Comparison of ENCODE assay signal across 19 cellular contexts in the genomic region with DNA sequence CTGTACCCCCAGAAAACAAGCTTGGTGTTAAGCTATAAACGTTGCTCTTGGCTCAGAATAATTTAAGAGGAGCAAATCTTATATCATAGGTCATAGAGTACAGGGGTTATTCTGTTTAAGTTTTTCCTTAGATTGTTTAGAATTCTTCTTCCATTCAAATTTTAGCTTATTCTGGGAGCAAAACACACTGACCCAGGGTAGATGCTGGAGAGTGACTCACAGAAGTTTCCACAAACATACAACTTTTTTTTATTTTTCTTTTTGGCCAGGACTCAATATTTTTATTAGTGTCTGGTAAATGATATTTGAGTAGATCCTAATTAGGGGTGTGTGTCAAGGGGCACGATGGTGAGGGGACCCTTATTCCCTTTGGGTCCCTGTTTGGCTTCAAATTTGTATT.
A peak's percentile ranks its signal among the peaks of the same experiment; 100 is the strongest.
DNase-seq lines count a peak whose midpoint lies in the region; ATAC-seq and TF ChIP-seq lines count a peak whose summit lies in the region.
"Had no signal": no experiment of that assay in that cellular context is flagged by ENCODE, and none has a peak within 500 bp of the region (broad histone marks: within the 10 kb centered on the region; RNA-seq: fewer than 3 reads in every experiment).

No MANE protein-coding gene starts in this region.

- dilution Hi-C loops in IMR-90 (cut with HindIII; ENCODE audit: low sequenced_read_pairs, unreplicated experiment): no loop called here

- TF ChIP-seq POLR2A in IMR-90 (IDR thresholded peaks at IDR 0.05; ENCODE audit: low read depth, low read length) (no peak), suprapubic skin (IDR thresholded peaks at IDR 0.05) (no peak), spleen (IDR thresholded peaks at IDR 0.05) (no peak)

- H2AFZ ChIP-seq in IMR-90 (replicated peaks; ENCODE audit: low read length, poor library complexity): no peak overlapping the region
- H2AFZ ChIP-seq: neural progenitor cell had no signal

- peaks cover 32% of the 10 kb centered on the region for H3K4me1 Mint-ChIP-seq in chondrocyte (ENCODE audit: low read depth)
- H3K4me1 Mint-ChIP-seq in HFFc6 (ENCODE audit: low read depth): peaks cover 17% of the 10 kb centered on the region
- H3K4me1 Mint-ChIP-seq: neural progenitor cell had no signal

- H3K27ac Mint-ChIP-seq in chondrocyte (ENCODE audit: unreplicated experiment) (peak overlapping the region; percentile 74), HFFc6 (no peak overlapping the region)
- H3K27ac Mint-ChIP-seq: neural progenitor cell had no signal

- no peak overlapping the region for H3K56ac ChIP-seq in IMR-90 (ENCODE audit: extremely low read depth, insufficient read depth, low read length)

- no peak overlapping the region for H3K9ac ChIP-seq in IMR-90 (ENCODE audit: low read depth, low read length)
- H3K9ac ChIP-seq: neural progenitor cell had no signal

- H3K9me3 Mint-ChIP-seq in chondrocyte (ENCODE audit: low read depth) (peaks cover 6% of the 10 kb centered on the region), HFFc6 (peaks cover 12% of the 10 kb centered on the region)

- no peak overlapping the region for H4K91ac ChIP-seq in IMR-90 (ENCODE audit: insufficient read depth, low read depth, low read length)

- H3K4ac ChIP-seq in IMR-90 (ENCODE audit: low read depth, low read length): no peak overlapping the region

- no peak overlapping the region for H3K4me3 ChIP-seq in IMR-90 (ENCODE audit: insufficient read depth, low read depth, low read length)
- H3K4me3 ChIP-seq in suprapubic skin: no peak overlapping the region
- H3K4me3 ChIP-seq in spleen: no peak overlapping the region
- H3K4me3 ChIP-seq: esophagus squamous epithelium, HAP-1, K562, neural progenitor cell, SJSA1, stomach had no signal

- H3K4me3 Mint-ChIP-seq in chondrocyte (ENCODE audit: unreplicated experiment) (no peak overlapping the region), HFFc6 (no peak overlapping the region)
- H3K4me3 Mint-ChIP-seq: neural progenitor cell had no signal

- H3K36me3 Mint-ChIP-seq in chondrocyte (ENCODE audit: low read depth) (peaks cover 3% of the 10 kb centered on the region), HFFc6 (ENCODE audit: low read depth) (peaks cover 7% of the 10 kb centered on the region)
- H3K36me3 Mint-ChIP-seq: neural progenitor cell had no signal

- TF ChIP-seq CTCF in IMR-90 (conservative IDR thresholded peaks at IDR 0.05; ENCODE audit: low read depth, low read length) (no peak), chondrocyte (IDR thresholded peaks at IDR 0.05) (no peak), suprapubic skin (IDR thresholded peaks at IDR 0.05) (no peak), HFFc6 (IDR thresholded peaks at IDR 0.05) (no peak), spleen (IDR thresholded peaks at IDR 0.05 in 8 of 11, conservative IDR thresholded peaks at IDR 0.05 in 3 of 11) (no peak)

- no peak for TF ChIP-seq RAD21 in IMR-90 (IDR thresholded peaks at IDR 0.05; ENCODE audit: low read length)

- H3K23ac ChIP-seq in IMR-90 (ENCODE audit: low read depth, low read length): no peak overlapping the region

- no peak overlapping the region for H2BK15ac ChIP-seq in IMR-90 (ENCODE audit: low read depth, low read length)

- no peak overlapping the region for H4K5ac ChIP-seq in IMR-90 (ENCODE audit: low read depth, low read length)

- peak; percentile 62 for DNase-seq in IMR-90
- no peak for DNase-seq in chondrocyte (ENCODE audit: low spot score)
- peak; percentile 30 for DNase-seq in iris pigment epithelial cell (ENCODE audit: low read depth)
- no peak for DNase-seq in suprapubic skin (ENCODE audit: low spot score in 2 of 2)
- no peak for DNase-seq in MV-4-11 (lab: John Stamatoyannopoulos, UW)
- no peak for DNase-seq in HFFc6
- DNase-seq in spleen: no peak
- DNase-seq: activated CD4-positive, CD25-positive, alpha-beta regulatory T cell treated with anti-CD3 and anti-CD28 coated beads, Interleukin-2, amount 50 U/mL, for 72 hours; effector CD4-positive, alpha-beta T cell; esophagus squamous epithelium; left colon; NCI-H2081; NCI-H526; stimulated activated CD4-positive, alpha-beta T cell treated with anti-CD3 and anti-CD28 coated beads, Interleukin-2, amount 100 ng/mL, for 24 hours; stomach had no signal

- TF ChIP-seq EP300 in suprapubic skin (IDR thresholded peaks at IDR 0.05): no peak

- H3K4me1 ChIP-seq in IMR-90 (ENCODE audit: control insufficient read depth, insufficient read depth, low read length) (peaks cover 8% of the 10 kb centered on the region), suprapubic skin (no peaks in the 10 kb centered on the region), spleen (peaks cover 0 to 11% (median 0%) of the 10 kb centered on the region in 6 donors)
- H3K4me1 ChIP-seq: esophagus squamous epithelium, HAP-1, neural progenitor cell, stomach had no signal

- H3K27ac ChIP-seq in IMR-90 (ENCODE audit: insufficient read depth, low read length): no peak overlapping the region
- H3K27ac ChIP-seq in suprapubic skin: peak overlapping the region; percentile 15
- no peak overlapping the region for H3K27ac ChIP-seq in spleen
- H3K27ac ChIP-seq: neural progenitor cell, SJSA1 had no signal

- in situ Hi-C loops in IMR-90 (cut with MboI; ENCODE audit: low sequenced_read_pairs): no loop called here

- BruUV-seq in IMR-90 (replicated peaks; lab: Mats Ljungman, UMichigan): no TSS peak

- no peak overlapping the region for H2AK5ac ChIP-seq in IMR-90 (ENCODE audit: low read depth, low read length)

- no peak overlapping the region for H2AK9ac ChIP-seq in IMR-90 (replicated peaks; ENCODE audit: low read depth, low read length, poor library complexity)

- H3K14ac ChIP-seq in IMR-90 (replicated peaks; ENCODE audit: low read depth, low read length): no peak overlapping the region

- 0 out of 2 replicates have a peak overlapping the region, but pooled peaks have one; percentile 34 for H2BK20ac ChIP-seq in IMR-90 (ENCODE audit: low read depth, low read length)

- no CpG with 5 or more reads among the region's 2 CpGs for WGBS in IMR-90 (ENCODE audit: extremely low coverage in 2 of 2, insufficient read length in 1 of 2), 2 experiments
- 61% methylated on average over 2 of the region's 2 CpGs for WGBS in suprapubic skin
- WGBS in spleen, 5 donors: 80 to 94% (median 86%) methylated on average over 2 of the region's 2 CpGs

- H2BK120ac ChIP-seq in IMR-90 (ENCODE audit: low read depth, low read length): peak overlapping the region; percentile 5; the same call in 1 of the 2 replicates

- no peaks in the 10 kb centered on the region for H3K36me3 ChIP-seq in IMR-90 (ENCODE audit: control insufficient read depth, insufficient read depth, low read length)
- no peaks in the 10 kb centered on the region for H3K36me3 ChIP-seq in suprapubic skin
- peaks cover 0 to 21% (median 0%) of the 10 kb centered on the region in 6 donors for H3K36me3 ChIP-seq in spleen
- H3K36me3 ChIP-seq: esophagus squamous epithelium, HAP-1, neural progenitor cell, SJSA1 had no signal

- peak; percentile 95 for ATAC-seq in IMR-90 (ENCODE audit: low read depth)
- ATAC-seq: left colon had no signal

- H3K27me3 Mint-ChIP-seq in chondrocyte (ENCODE audit: low read depth): no peaks in the 10 kb centered on the region
- no peaks in the 10 kb centered on the region for H3K27me3 Mint-ChIP-seq in HFFc6 (ENCODE audit: insufficient read depth)

- intact Hi-C loops in IMR-90 (cut with micrococcal nuclease) (no loop called here), spleen (cut with DNase I; ENCODE audit: low total_unique reads) (no loop called here)

- peak overlapping the region; percentile 43; the same call in 1 of the 2 replicates for H3K4me2 ChIP-seq in IMR-90 (ENCODE audit: low read depth, low read length)
- H3K4me2 ChIP-seq: neural progenitor cell had no signal

- no peak overlapping the region for H2BK5ac ChIP-seq in IMR-90 (ENCODE audit: low read depth, low read length, poor library complexity, severe bottlenecking)

- peaks cover 0 to 4% of the 10 kb centered on the region in 2 experiments; a peak in 1 of 4 replicates for H3K79me1 ChIP-seq in IMR-90 (ENCODE audit: low read depth in 1 of 2, low read length in 2 of 2)

- H3K9me1 ChIP-seq in IMR-90 (ENCODE audit: insufficient read depth, low read length): peaks cover 5% of the 10 kb centered on the region; the same call in 1 of the 2 replicates

- CTCF ChIA-PET in IMR-90 (lab: Yijun Ruan, JAX): interaction anchor here (0.6 kb wide), 1 partner anchor 52 kb away, joined by 3 read pairs; no protein-coding TSS in a partner anchor

- H3K27me3 ChIP-seq in IMR-90 (ENCODE audit: control insufficient read depth, insufficient read depth, low read length) (no peaks in the 10 kb centered on the region), suprapubic skin (no peaks in the 10 kb centered on the region), spleen (replicated peaks in 1 of 7) (no peaks in the 10 kb centered on the region)
- H3K27me3 ChIP-seq: esophagus squamous epithelium, neural progenitor cell, SJSA1, stomach had no signal

- POLR2A ChIA-PET in IMR-90 (lab: Charles Lee; ENCODE audit: unreplicated experiment): interaction anchor here (0.5 to 0.6 kb wide), 2 partner anchors 56 to 904 kb away, joined by 3 read pairs; no protein-coding TSS in a partner anchor

- H4K8ac ChIP-seq in IMR-90 (ENCODE audit: low read depth in 2 of 2, low read length in 2 of 2): no peak overlapping the region; a peak in 1 of 4 replicates

- H4K20me1 ChIP-seq in IMR-90 (ENCODE audit: insufficient read depth, low read length): no peaks in the 10 kb centered on the region

- H3K9me3 ChIP-seq in IMR-90 (ENCODE audit: control insufficient read depth, insufficient read depth, low read length) (peaks cover 4% of the 10 kb centered on the region; the same call in 1 of the 2 replicates), suprapubic skin (no peaks in the 10 kb centered on the region), spleen (peaks cover 0 to 17% (median 6%) of the 10 kb centered on the region in 8 donors)
- H3K9me3 ChIP-seq: HAP-1 had no signal

- H3K18ac ChIP-seq in IMR-90 (ENCODE audit: low read depth, low read length): 0 out of 2 replicates have a peak overlapping the region, but pooled peaks have one; percentile 31

TF ChIP-seq in IMR-90, 13 proteins besides CTCF, POLR2A, EP300 and RAD21:
- no peak for TF ChIP-seq MAZ (IDR thresholded peaks at IDR 0.05; ENCODE audit: borderline replicate concordance, low read depth, low read length)

Comparison
In these comparisons a context has a peak if more than half of its experiments do, and no peak if none do; other contexts are left out.
1. DNase-seq: peak in IMR-90 (single experiment) and iris pigment epithelial cell (single experiment); none in chondrocyte (single experiment), suprapubic skin (0 of 2), MV-4-11 (single experiment), HFFc6 (single experiment) and spleen (single experiment).